8 cellular contexts compared by ENCODE assay signal in genomic region chr12:47870175-47870781, GRCh38. TPM values are rescaled to one million over a fixed set of nuclear protein-coding genes. Genes with fewer than 3 reads are reported as not detected.
DNase-seq lines count a peak whose midpoint lies in the region; ATAC-seq and TF ChIP-seq lines count a peak whose summit lies in the region.

No MANE protein-coding gene starts in this region.

- no peaks in the 10 kb centered on the region for H3K27me3 ChIP-seq in CD4-positive, CD25-positive, alpha-beta regulatory T cell (ENCODE audit: control insufficient read depth, insufficient read depth, low read length)
- H3K27me3 ChIP-seq in SK-N-SH (ENCODE audit: insufficient read depth): no peaks in the 10 kb centered on the region
- no peaks in the 10 kb centered on the region for H3K27me3 ChIP-seq in smooth muscle cell (ENCODE audit: low read depth)

- WGBS in SK-N-SH (ENCODE audit: low lambda C conversion rate): 56% methylated on average over 6 of the region's 6 CpGs
- WGBS in smooth muscle cell (ENCODE audit: low lambda C conversion rate): 32% methylated on average over 6 of the region's 6 CpGs

- no peaks in the 10 kb centered on the region for H3K9me3 ChIP-seq in CD4-positive, CD25-positive, alpha-beta regulatory T cell (ENCODE audit: control insufficient read depth in 2 of 2, low read length in 2 of 2)
- H3K9me3 ChIP-seq in SK-N-SH (no peaks in the 10 kb centered on the region), smooth muscle cell (replicated peaks; ENCODE audit: low read depth) (no peaks in the 10 kb centered on the region)

- H3K9ac ChIP-seq in SK-N-SH (no peak overlapping the region), smooth muscle cell (ENCODE audit: low read depth) (no peak overlapping the region)

- no peaks in the 10 kb centered on the region for H3K36me3 Mint-ChIP-seq in CD4-positive, CD25-positive, alpha-beta regulatory T cell

- CTCF ChIA-PET in SK-N-SH (lab: Yijun Ruan, JAX): interaction anchor here (0.6 to 1.8 kb wide), 18 partner anchors 9 to 748 kb away, joined by 3 to 7 read pairs (median 4); partner anchors contain the start of genes TMEM106C and VDR

- no peaks in the 10 kb centered on the region for H3K9me3 Mint-ChIP-seq in CD4-positive, CD25-positive, alpha-beta regulatory T cell

- H3K27ac ChIP-seq in CD4-positive, CD25-positive, alpha-beta regulatory T cell (ENCODE audit: insufficient read depth, low read length, poor library complexity, severe bottlenecking): no peak overlapping the region
- H3K27ac ChIP-seq in SK-N-SH (ENCODE audit: low read depth in 2 of 2, low read length in 1 of 2) (no peak overlapping the region), smooth muscle cell (ENCODE audit: low read depth) (no peak overlapping the region)

- H3K27me3 Mint-ChIP-seq in CD4-positive, CD25-positive, alpha-beta regulatory T cell: no peaks in the 10 kb centered on the region

- H3K4me3 Mint-ChIP-seq in CD4-positive, CD25-positive, alpha-beta regulatory T cell: no peak overlapping the region

- H3K4me3 ChIP-seq in CD4-positive, CD25-positive, alpha-beta regulatory T cell (ENCODE audit: low read depth, low read length): no peak overlapping the region
- H3K4me3 ChIP-seq in SK-N-SH (ENCODE audit: low read depth in 2 of 2, low read length in 1 of 2) (no peak overlapping the region; a peak in 1 of 4 replicates), smooth muscle cell (no peak overlapping the region)

- POLR2A ChIA-PET in SK-N-SH (lab: Yijun Ruan, JAX): no interaction called here

- H3F3A ChIP-seq in SK-N-SH (replicated peaks; ENCODE audit: insufficient read depth): no peaks in the 10 kb centered on the region
- no peaks in the 10 kb centered on the region for H3F3A ChIP-seq in smooth muscle cell (ENCODE audit: low read depth)

- intact Hi-C loops in Right ventricle myocardium superior (cut with DNase I): no loop called here

- no peak for DNase-seq in CD4-positive, CD25-positive, alpha-beta regulatory T cell
- DNase-seq in SK-N-SH (peak; percentile 62), Right ventricle myocardium superior (peak; percentile 75), smooth muscle cell (lab: John Stamatoyannopoulos, UW; ENCODE audit: unreplicated experiment) (no peak), NCI-H510A (lab: John Stamatoyannopoulos, UW) (no peak), NCI-H2029 (lab: John Stamatoyannopoulos, UW) (no peak)
- no peak for DNase-seq in stimulated activated CD4-positive, alpha-beta T cell treated with anti-CD3 and anti-CD28 coated beads, Interleukin-2, amount 100 ng/mL, for 24 hours

- no peaks in the 10 kb centered on the region for H3K36me3 ChIP-seq in CD4-positive, CD25-positive, alpha-beta regulatory T cell (ENCODE audit: control insufficient read depth, insufficient read depth, low read length)
- no peaks in the 10 kb centered on the region for H3K36me3 ChIP-seq in SK-N-SH (replicated peaks in 1 of 2; ENCODE audit: control insufficient read depth in 1 of 2, insufficient read depth in 2 of 2, low read length in 1 of 2)
- no peaks in the 10 kb centered on the region for H3K36me3 ChIP-seq in smooth muscle cell (ENCODE audit: low read depth)

- peak; percentile 27; the same call in 1 of the 2 replicates for TF ChIP-seq RAD21 in SK-N-SH (IDR thresholded peaks at IDR 0.05; ENCODE audit: low read length)

- H2AFZ ChIP-seq in SK-N-SH (ENCODE audit: low read depth): no peak overlapping the region
- H2AFZ ChIP-seq in smooth muscle cell (ENCODE audit: low read depth): no peak overlapping the region

- H3K4me1 ChIP-seq in CD4-positive, CD25-positive, alpha-beta regulatory T cell (ENCODE audit: control insufficient read depth, insufficient read depth, low read length, poor library complexity, severe bottlenecking): no peaks in the 10 kb centered on the region
- H3K4me1 ChIP-seq in SK-N-SH (ENCODE audit: control insufficient read depth in 1 of 2, insufficient read depth in 2 of 2, low read depth in 1 of 2, low read length in 1 of 2) (peaks cover 0 to 8% of the 10 kb centered on the region in 2 experiments; a peak in 1 of 4 replicates), smooth muscle cell (ENCODE audit: low read depth) (no peaks in the 10 kb centered on the region)

- peak in 1 of 2 donors; percentile 33 for ATAC-seq in CD4-positive, CD25-positive, alpha-beta regulatory T cell (ENCODE audit: low read depth in 2 of 2)
- ATAC-seq in GM19468 (IDR thresholded peaks at IDR 0.05; ENCODE audit: extremely low read depth, unreplicated experiment) (peak; percentile 20), Right ventricle myocardium superior (ENCODE audit: poor library complexity) (peak; percentile 90)

- TF ChIP-seq CTCF in SK-N-SH (IDR thresholded peaks at IDR 0.05) (peak; percentile 46), smooth muscle cell (IDR thresholded peaks at IDR 0.05; ENCODE audit: borderline replicate concordance, insufficient read depth, poor library complexity, severe bottlenecking) (peak; percentile 40)

- peak overlapping the region in 2 of 3 donors; percentile 32 to 67 for H3K27ac Mint-ChIP-seq in CD4-positive, CD25-positive, alpha-beta regulatory T cell

- H4K20me1 ChIP-seq in SK-N-SH (ENCODE audit: insufficient read depth) (no peaks in the 10 kb centered on the region), smooth muscle cell (ENCODE audit: low read depth) (no peaks in the 10 kb centered on the region)

- H3K4me1 Mint-ChIP-seq in CD4-positive, CD25-positive, alpha-beta regulatory T cell: peaks cover 0 to 10% (median 4%) of the 10 kb centered on the region in 4 donors

- H3K79me2 ChIP-seq in SK-N-SH (ENCODE audit: insufficient read depth): no peaks in the 10 kb centered on the region
- no peaks in the 10 kb centered on the region for H3K79me2 ChIP-seq in smooth muscle cell (ENCODE audit: low read depth)

- no peaks in the 10 kb centered on the region for H3K9me2 ChIP-seq in SK-N-SH

- no peak for TF ChIP-seq EP300 in SK-N-SH (IDR thresholded peaks at IDR 0.05; ENCODE audit: borderline replicate concordance in 1 of 2, low read depth in 1 of 2, low read length in 1 of 2)

- no peak overlapping the region for H3K4me2 ChIP-seq in SK-N-SH
- H3K4me2 ChIP-seq in smooth muscle cell: no peak overlapping the region

TF ChIP-seq in SK-N-SH, 30 proteins besides CTCF, POLR2A, EP300 and RAD21:
- TF ChIP-seq TAF1 (IDR thresholded peaks at IDR 0.05; ENCODE audit: borderline replicate concordance, low read depth, low read length) (no peak), SMC3 (IDR thresholded peaks at IDR 0.05; ENCODE audit: low read depth, low read length) (peak; percentile 37)

RNA-seq across cellular contexts. Expression of gene VDR, which starts 34.5 kb away (rescaled TPM):
- 2.9 TPM for total RNA-seq in CD4-positive, CD25-positive, alpha-beta regulatory T cell
- polyA plus RNA-seq in CD4-positive, CD25-positive, alpha-beta regulatory T cell: 1 to 10 TPM; 1.6 to 4.5 (median 2.5) TPM
- polyA plus RNA-seq in SK-N-SH (2012; rRNA removed) (0.29 and 0.33 TPM in 2 replicates), smooth muscle cell (6.4 and 8.0 TPM in 2 replicates)
- 0.12 and 0.17 TPM in 2 replicates for polyA plus RNA-seq in SK-N-SH (2012; cell fraction: cytosol; rRNA removed)
- 0.20 and 0.50 TPM in 2 replicates for polyA plus RNA-seq in SK-N-SH (2012; cell fraction: nucleus; rRNA removed)
- total RNA-seq in Right ventricle myocardium superior (0.11 TPM), smooth muscle cell (6.5 and 16.5 TPM in 2 replicates)

RNA-seq across cellular contexts. Expression of gene HDAC7, which starts 50.6 kb away (rescaled TPM):
- 163 TPM for total RNA-seq in CD4-positive, CD25-positive, alpha-beta regulatory T cell
- polyA plus RNA-seq in CD4-positive, CD25-positive, alpha-beta regulatory T cell: 10 to 100 TPM; 14.0 to 15.4 (median 15.3) TPM
- 32.7 and 51.0 TPM in 2 replicates for polyA plus RNA-seq in SK-N-SH (2012; rRNA removed)
- 20.4 and 31.4 TPM in 2 replicates for polyA plus RNA-seq in SK-N-SH (2012; cell fraction: cytosol; rRNA removed)
- 227 and 305 TPM in 2 replicates for polyA plus RNA-seq in SK-N-SH (2012; cell fraction: nucleus; rRNA removed)
- 35.9 TPM for total RNA-seq in Right ventricle myocardium superior
- 19.3 and 24.1 TPM in 2 replicates for total RNA-seq in smooth muscle cell
- 32.4 and 47.0 TPM in 2 replicates for polyA plus RNA-seq in smooth muscle cell

Comparison
In these comparisons a context has a peak if more than half of its experiments do, and no peak if none do; other contexts are left out.
1. DNase-seq: peak in SK-N-SH (single experiment) and Right ventricle myocardium superior (single experiment); none in CD4-positive, CD25-positive, alpha-beta regulatory T cell (0 of 3), smooth muscle cell (single experiment), NCI-H510A (single experiment), stimulated activated CD4-positive, alpha-beta T cell treated with anti-CD3 and anti-CD28 coated beads, Interleukin-2, amount 100 ng/mL, for 24 hours (0 of 2) and NCI-H2029 (single experiment).